12 cellular contexts compared by ENCODE assay signal in the genomic region with DNA sequence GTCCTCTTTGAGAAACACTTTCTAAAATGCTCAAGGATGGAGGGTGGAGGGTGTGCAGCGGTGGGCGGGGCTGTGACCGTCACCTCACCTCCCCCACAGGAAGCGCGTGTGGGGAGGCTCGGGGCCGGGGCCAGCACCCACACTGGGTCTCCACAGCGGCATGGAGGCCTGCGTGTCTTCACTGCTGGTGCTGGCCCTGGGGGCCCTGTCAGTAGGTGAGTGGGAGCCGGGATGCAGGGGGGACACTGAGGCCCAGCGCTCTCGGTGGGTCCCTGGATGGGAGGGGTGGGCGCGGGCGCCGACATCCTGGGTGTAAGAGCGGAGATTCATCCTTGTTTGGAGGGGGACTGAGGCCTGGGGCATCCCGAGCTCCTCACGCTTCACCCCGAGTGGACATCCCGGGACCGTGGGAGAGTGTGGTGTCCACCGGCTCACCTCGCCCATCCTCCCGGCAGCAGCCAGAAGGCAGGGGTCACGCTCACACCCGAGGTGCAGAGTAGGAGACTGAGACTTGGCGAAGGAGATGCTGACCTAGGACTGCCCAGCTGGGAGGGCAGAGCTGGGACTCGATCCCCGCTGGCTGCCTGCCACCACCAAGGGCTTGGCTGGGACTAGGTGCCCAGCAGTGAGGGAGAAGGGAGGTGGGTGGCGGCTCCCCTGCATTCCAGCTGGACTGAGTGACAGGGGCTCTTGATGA. TPM values are rescaled to one million over a fixed set of nuclear protein-coding genes. Genes with fewer than 3 reads are reported as not detected.
DNase-seq lines count a peak whose midpoint lies in the region; FAIRE-seq and TF ChIP-seq lines count a peak whose summit lies in the region.
"Had no signal": no experiment of that assay in that cellular context is flagged by ENCODE, and none has a peak within 500 bp of the region (broad histone marks: within the 10 kb centered on the region; RNA-seq: fewer than 3 reads in every experiment).

A gene (plus strand): TSS at position 142 of the 697 bp plus-strand sequence. CDS start 19 bp downstream, at position 161.

- H3K9me3 ChIP-seq in endodermal cell (ENCODE audit: control insufficient read depth, low read length) = no peaks in the 10 kb centered on the region

- peak within 1 kb of the TSS; percentile 75 for H3K27ac Mint-ChIP-seq in activated CD4-positive, alpha-beta memory T cell treated with anti-CD3 and anti-CD28 coated beads, Interleukin-2, amount 10 ng/mL, durations not matched to agents 7 days and 5 days
- H3K27ac Mint-ChIP-seq in endodermal cell = peak within 1 kb of the TSS; percentile 24
- H3K27ac Mint-ChIP-seq: neural progenitor cell had no signal

- H3K27ac ChIP-seq in endodermal cell (ENCODE audit: low read depth, low read length) = no peak within 1 kb of the TSS
- H3K27ac ChIP-seq: neural progenitor cell had no signal

- WGBS in endodermal cell (ENCODE audit: insufficient coverage in 1 of 2, insufficient read length in 1 of 2), 2 experiments = 90 to 92% methylated on average over 20 to 31 of the region's 31 CpGs

- H3K36me3 Mint-ChIP-seq in activated CD4-positive, alpha-beta memory T cell treated with anti-CD3 and anti-CD28 coated beads, Interleukin-2, amount 10 ng/mL, durations not matched to agents 7 days and 5 days (ENCODE audit: low read depth) = no peaks in the 10 kb centered on the region
- H3K36me3 Mint-ChIP-seq in endodermal cell (ENCODE audit: low read depth) = peaks cover 6% of the 10 kb centered on the region

- no peaks in the 10 kb centered on the region for H3K27me3 Mint-ChIP-seq in activated CD4-positive, alpha-beta memory T cell treated with anti-CD3 and anti-CD28 coated beads, Interleukin-2, amount 10 ng/mL, durations not matched to agents 7 days and 5 days
- no peaks in the 10 kb centered on the region for H3K27me3 Mint-ChIP-seq in endodermal cell (ENCODE audit: insufficient read depth)

- H3K9me3 Mint-ChIP-seq in activated CD4-positive, alpha-beta memory T cell treated with anti-CD3 and anti-CD28 coated beads, Interleukin-2, amount 10 ng/mL, durations not matched to agents 7 days and 5 days = no peaks in the 10 kb centered on the region
- H3K9me3 Mint-ChIP-seq in endodermal cell = no peaks in the 10 kb centered on the region
- H3K9me3 Mint-ChIP-seq: neural progenitor cell had no signal

- H3K9ac ChIP-seq in endodermal cell (ENCODE audit: extremely low read depth, low read length, poor library complexity, severe bottlenecking) = no peak within 1 kb of the TSS
- H3K9ac ChIP-seq: neural progenitor cell had no signal

- DNase-seq in GM18507 (ENCODE audit: extremely low spot score, insufficient read length, low read depth) = peak; percentile 38
- DNase-seq in activated CD4-positive, alpha-beta memory T cell treated with anti-CD3 and anti-CD28 coated beads, Interleukin-2, amount 10 ng/mL, durations not matched to agents 7 days and 5 days = peak; percentile 84
- DNase-seq in endodermal cell = peak; percentile 39
- DNase-seq in stimulated activated CD4-positive, alpha-beta T cell treated with anti-CD3 and anti-CD28 coated beads, TNF-alpha, amount 100 ng/mL, for 1 hour (ENCODE audit: low read depth in 3 of 3, low spot score in 1 of 3) = peak; percentile 47 to 58 (median 50)
- no peak for DNase-seq in AG20443 (ENCODE audit: low spot score)
- DNase-seq in NCI-H82 (lab: John Stamatoyannopoulos, UW) = no peak
- DNase-seq in SIG-M5 (lab: John Stamatoyannopoulos, UW) = no peak
- DNase-seq in HTR-8/SVneo (ENCODE audit: insufficient read length, low spot score) = no peak
- DNase-seq: DMS79 treated with DMSO at 0.1 percent for 48 hours, NCI-H524 treated with DMSO at 0.1 percent for 48 hours had no signal

- no peak for TF ChIP-seq CTCF in endodermal cell (conservative IDR thresholded peaks at IDR 0.05)

- H3K4me3 Mint-ChIP-seq in activated CD4-positive, alpha-beta memory T cell treated with anti-CD3 and anti-CD28 coated beads, Interleukin-2, amount 10 ng/mL, durations not matched to agents 7 days and 5 days = peak within 1 kb of the TSS; percentile 71
- no peak within 1 kb of the TSS for H3K4me3 Mint-ChIP-seq in endodermal cell
- H3K4me3 Mint-ChIP-seq: neural progenitor cell had no signal

- FAIRE-seq in GM18507 (lab: Jason Lieb, UNC) = no peak
- FAIRE-seq in HTR-8/SVneo (lab: Jason Lieb, UNC) = no peak
- FAIRE-seq: endometrium had no signal

- CTCF ChIA-PET in activated CD4-positive, alpha-beta memory T cell treated with anti-CD3 and anti-CD28 coated beads, Interleukin-2, amount 10 ng/mL, durations not matched to agents 7 days and 5 days (lab: Charles Lee) = interaction anchor here (2.4 kb wide), 1 partner anchor 33 kb away, joined by 8 read pairs; no protein-coding TSS in a partner anchor

- peaks cover 21% of the 10 kb centered on the region for H3K4me1 Mint-ChIP-seq in activated CD4-positive, alpha-beta memory T cell treated with anti-CD3 and anti-CD28 coated beads, Interleukin-2, amount 10 ng/mL, durations not matched to agents 7 days and 5 days
- H3K4me1 Mint-ChIP-seq in endodermal cell = no peaks in the 10 kb centered on the region
- H3K4me1 Mint-ChIP-seq: neural progenitor cell had no signal

- no peak within 1 kb of the TSS for H3K4me3 ChIP-seq in endodermal cell (ENCODE audit: low read length)
- H3K4me3 ChIP-seq: neural progenitor cell had no signal

- H3K36me3 ChIP-seq in endodermal cell (ENCODE audit: control insufficient read depth, insufficient read depth, low read length) = no peaks in the 10 kb centered on the region
- H3K36me3 ChIP-seq: neural progenitor cell had no signal

- POLR2A ChIA-PET in activated CD4-positive, alpha-beta memory T cell treated with anti-CD3 and anti-CD28 coated beads, Interleukin-2, amount 10 ng/mL, durations not matched to agents 7 days and 5 days (lab: Charles Lee) = interaction anchor here (1.4 to 3.2 kb wide), 2 partner anchors 12 to 28 kb away, joined by 3 to 21 read pairs; a partner anchor contains a TSS

- H3K27me3 ChIP-seq in endodermal cell (ENCODE audit: control insufficient read depth, insufficient read depth, low read length, poor library complexity, severe bottlenecking) = no peaks in the 10 kb centered on the region
- H3K27me3 ChIP-seq: neural progenitor cell had no signal

- H3K4me1 ChIP-seq in endodermal cell (ENCODE audit: control insufficient read depth, insufficient read depth, low read length) = no peaks in the 10 kb centered on the region
- H3K4me1 ChIP-seq: neural progenitor cell had no signal

RNA-seq across cellular contexts. Expression of the gene that starts here (rescaled TPM):
- total RNA-seq in activated CD4-positive, alpha-beta memory T cell treated with anti-CD3 and anti-CD28 coated beads, Interleukin-2, amount 10 ng/mL, durations not matched to agents 7 days and 5 days = 10 to 100 TPM; 45.1 to 45.2 TPM
- total RNA-seq in endodermal cell = under 1 TPM in 1 of 2 donors, not detected in 1; 0.51 TPM
- not detected for polyA plus RNA-seq in endodermal cell (2013, experiment 1 of 2)
- polyA plus RNA-seq in endodermal cell (2013, experiment 2 of 2) = not detected

Comparison
In these comparisons a context has a peak if more than half of its experiments do, and no peak if none do; other contexts are left out.
1. RNA of the gene that starts here (total RNA-seq): 45.1 to 45.2 TPM in activated CD4-positive, alpha-beta memory T cell treated with anti-CD3 and anti-CD28 coated beads, Interleukin-2, amount 10 ng/mL, durations not matched to agents 7 days and 5 days; 0.51 TPM in endodermal cell; every median in the first group is over 10 times any median in the second.
2. Peak in DNase-seq in endodermal cell; RNA of the gene not detected or under 1 TPM.
3. DNase-seq: peak in GM18507 (single experiment), activated CD4-positive, alpha-beta memory T cell treated with anti-CD3 and anti-CD28 coated beads, Interleukin-2, amount 10 ng/mL, durations not matched to agents 7 days and 5 days (single experiment) and stimulated activated CD4-positive, alpha-beta T cell treated with anti-CD3 and anti-CD28 coated beads, TNF-alpha, amount 100 ng/mL, for 1 hour (3 of 3); none in AG20443 (single experiment), NCI-H82 (single experiment), SIG-M5 (single experiment) and HTR-8/SVneo (single experiment).